Comparison of ENCODE assay signal across 1 cellular context in the genomic region with DNA sequence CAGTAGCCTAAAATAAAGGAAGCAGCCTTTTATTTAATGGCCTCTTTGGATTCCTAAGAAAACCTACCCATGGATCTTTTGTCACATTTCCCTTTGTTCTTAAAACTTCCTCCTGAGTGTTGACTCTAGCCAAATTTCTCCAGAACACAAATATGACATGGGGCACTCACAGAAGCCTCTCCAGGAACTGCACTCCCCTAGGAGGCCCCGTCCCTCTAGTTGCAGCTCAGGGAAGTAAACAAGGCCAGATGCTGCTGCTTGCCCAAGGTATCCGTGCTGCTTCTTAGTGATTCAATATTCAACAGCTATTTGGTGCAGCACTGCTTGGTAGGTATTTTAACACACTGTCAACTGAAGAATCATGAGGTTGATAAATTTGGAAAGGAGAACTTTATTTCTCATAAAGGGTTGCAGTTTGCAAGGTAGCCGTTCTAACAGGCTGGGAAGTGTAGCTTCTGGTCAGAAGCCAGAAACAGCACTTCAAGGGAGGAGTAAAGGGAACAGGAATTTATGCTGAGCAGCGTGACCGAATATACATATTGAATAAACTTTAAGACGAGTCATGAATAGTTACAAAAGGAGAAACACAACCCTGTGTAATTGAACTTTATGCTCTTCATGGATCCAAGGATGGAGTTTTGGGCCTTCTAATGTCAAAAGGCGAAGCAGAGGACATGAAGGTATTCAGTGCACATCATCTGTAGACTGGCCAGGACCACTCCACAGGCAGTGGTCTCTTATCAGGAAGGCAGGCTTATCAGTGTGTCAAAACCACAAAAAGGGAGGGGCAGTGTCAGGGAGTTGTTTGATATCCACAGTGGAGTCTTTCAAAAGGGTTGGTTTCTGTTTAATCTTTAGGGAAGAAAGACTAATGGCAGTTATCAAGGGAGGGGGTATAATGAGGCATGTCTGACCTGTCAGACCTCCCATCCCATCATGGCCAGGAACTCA.
TF ChIP-seq lines count a peak whose summit lies in the region.

No MANE protein-coding gene starts in this region.

TF ChIP-seq in K562, 482 proteins besides CTCF, POLR2A, EP300 and RAD21 (continued from another document and continues in another):
- TF ChIP-seq CHD4 (IDR thresholded peaks at IDR 0.05; ENCODE audit: insufficient read depth, insufficient replicate concordance, low read depth, low read length, poor library complexity, severe bottlenecking) (no peak), MTA3 (IDR thresholded peaks at IDR 0.05; ENCODE audit: borderline replicate concordance) (no peak; the same call in 1 of the 2 replicates), ZZZ3 (IDR thresholded peaks at IDR 0.05) (no peak), SP1 (CRISPR knock-in tag; IDR thresholded peaks at IDR 0.05) (no peak), BCOR (IDR thresholded peaks at IDR 0.05) (no peak), KAT2B (IDR thresholded peaks at IDR 0.05; ENCODE audit: low read depth, low read length) (no peak), TBL1XR1 (IDR thresholded peaks at IDR 0.05; ENCODE audit: low read length in 2 of 2) (peak in 1 of 2 experiments; percentile 69; a peak in 1 of 4 replicates), KDM4B (IDR thresholded peaks at IDR 0.05; ENCODE audit: borderline replicate concordance in 2 of 2, low read depth in 1 of 2) (no peak), EZH2 (IDR thresholded peaks at IDR 0.05; ENCODE audit: borderline replicate concordance, low read depth, low read length) (no peak), KAT8 (IDR thresholded peaks at IDR 0.05; ENCODE audit: low read depth) (no peak), PTBP1 (IDR thresholded peaks at IDR 0.05; ENCODE audit: low read depth, low read length) (no peak), ZNF586 (CRISPR knock-in tag; conservative IDR thresholded peaks at IDR 0.05) (no peak), FOXK2 (conservative IDR thresholded peaks at IDR 0.05 in 1 of 2, IDR thresholded peaks at IDR 0.05 in 1 of 2; ENCODE audit: low read depth in 2 of 2) (peak; percentile 92 to 95), ZSCAN29 (IDR thresholded peaks at IDR 0.05) (no peak), PTRF (tag; IDR thresholded peaks at IDR 0.05) (no peak), HSF4 (CRISPR knock-in tag; IDR thresholded peaks at IDR 0.05; ENCODE audit: borderline replicate concordance) (no peak), NR3C1 (CRISPR knock-in tag; IDR thresholded peaks at IDR 0.05) (no peak), HDAC3 (IDR thresholded peaks at IDR 0.05; ENCODE audit: borderline replicate concordance, partially characterized antibody) (no peak), TEAD4 (IDR thresholded peaks at IDR 0.05; ENCODE audit: low read length) (peak; percentile 54; the same call in 1 of the 2 replicates), TEAD4 (CRISPR knock-in tag; IDR thresholded peaks at IDR 0.05; ENCODE audit: borderline replicate concordance) (no peak), FOXJ3 (CRISPR knock-in tag; IDR thresholded peaks at IDR 0.05) (no peak), HEY1 (CRISPR knock-in tag; IDR thresholded peaks at IDR 0.05; ENCODE audit: borderline replicate concordance) (0 out of 2 replicates have a peak, but pooled peaks have one; percentile 11), SAFB (IDR thresholded peaks at IDR 0.05; ENCODE audit: borderline replicate concordance, low read depth, low read length) (no peak), DACH1 (IDR thresholded peaks at IDR 0.05; ENCODE audit: partially characterized antibody) (no peak), ELF1 (tag; IDR thresholded peaks at IDR 0.05) (no peak), PPARD (CRISPR knock-in tag; IDR thresholded peaks at IDR 0.05) (no peak), TSC22D4 (tag; IDR thresholded peaks at IDR 0.05) (no peak), RBM17 (IDR thresholded peaks at IDR 0.05; ENCODE audit: borderline replicate concordance, low read depth, low read length) (no peak)
- TF ChIP-seq, protein P1, sequence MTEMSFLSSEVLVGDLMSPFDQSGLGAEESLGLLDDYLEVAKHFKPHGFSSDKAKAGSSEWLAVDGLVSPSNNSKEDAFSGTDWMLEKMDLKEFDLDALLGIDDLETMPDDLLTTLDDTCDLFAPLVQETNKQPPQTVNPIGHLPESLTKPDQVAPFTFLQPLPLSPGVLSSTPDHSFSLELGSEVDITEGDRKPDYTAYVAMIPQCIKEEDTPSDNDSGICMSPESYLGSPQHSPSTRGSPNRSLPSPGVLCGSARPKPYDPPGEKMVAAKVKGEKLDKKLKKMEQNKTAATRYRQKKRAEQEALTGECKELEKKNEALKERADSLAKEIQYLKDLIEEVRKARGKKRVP (CRISPR knock-in tag; IDR thresholded peaks at IDR 0.05) = no peak
- TF ChIP-seq, protein P2, sequence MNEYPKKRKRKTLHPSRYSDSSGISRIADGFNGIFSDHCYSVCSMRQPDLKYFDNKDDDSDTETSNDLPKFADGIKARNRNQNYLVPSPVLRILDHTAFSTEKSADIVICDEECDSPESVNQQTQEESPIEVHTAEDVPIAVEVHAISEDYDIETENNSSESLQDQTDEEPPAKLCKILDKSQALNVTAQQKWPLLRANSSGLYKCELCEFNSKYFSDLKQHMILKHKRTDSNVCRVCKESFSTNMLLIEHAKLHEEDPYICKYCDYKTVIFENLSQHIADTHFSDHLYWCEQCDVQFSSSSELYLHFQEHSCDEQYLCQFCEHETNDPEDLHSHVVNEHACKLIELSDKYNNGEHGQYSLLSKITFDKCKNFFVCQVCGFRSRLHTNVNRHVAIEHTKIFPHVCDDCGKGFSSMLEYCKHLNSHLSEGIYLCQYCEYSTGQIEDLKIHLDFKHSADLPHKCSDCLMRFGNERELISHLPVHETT (CRISPR knock-in tag; conservative IDR thresholded peaks at IDR 0.05 in 1 of 2, IDR thresholded peaks at IDR 0.05 in 1 of 2) = no peak; a peak in 1 of 4 replicates
- TF ChIP-seq, protein P3, sequence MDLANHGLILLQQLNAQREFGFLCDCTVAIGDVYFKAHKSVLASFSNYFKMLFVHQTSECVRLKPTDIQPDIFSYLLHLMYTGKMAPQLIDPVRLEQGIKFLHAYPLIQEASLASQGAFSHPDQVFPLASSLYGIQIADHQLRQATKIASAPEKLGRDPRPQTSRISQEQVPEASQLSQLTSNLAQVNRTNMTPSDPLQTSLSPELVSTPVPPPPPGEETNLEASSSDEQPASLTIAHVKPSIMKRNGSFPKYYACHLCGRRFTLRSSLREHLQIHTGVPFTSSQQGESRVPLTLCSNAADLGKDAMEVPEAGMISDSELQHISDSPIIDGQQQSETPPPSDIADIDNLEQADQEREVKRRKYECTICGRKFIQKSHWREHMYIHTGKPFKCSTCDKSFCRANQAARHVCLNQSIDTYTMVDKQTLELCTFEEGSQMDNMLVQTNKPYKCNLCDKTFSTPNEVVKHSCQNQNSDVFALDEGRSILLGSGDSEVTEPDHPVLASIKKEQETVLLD (IDR thresholded peaks at IDR 0.05) = no peak
- TF ChIP-seq, protein P4, sequence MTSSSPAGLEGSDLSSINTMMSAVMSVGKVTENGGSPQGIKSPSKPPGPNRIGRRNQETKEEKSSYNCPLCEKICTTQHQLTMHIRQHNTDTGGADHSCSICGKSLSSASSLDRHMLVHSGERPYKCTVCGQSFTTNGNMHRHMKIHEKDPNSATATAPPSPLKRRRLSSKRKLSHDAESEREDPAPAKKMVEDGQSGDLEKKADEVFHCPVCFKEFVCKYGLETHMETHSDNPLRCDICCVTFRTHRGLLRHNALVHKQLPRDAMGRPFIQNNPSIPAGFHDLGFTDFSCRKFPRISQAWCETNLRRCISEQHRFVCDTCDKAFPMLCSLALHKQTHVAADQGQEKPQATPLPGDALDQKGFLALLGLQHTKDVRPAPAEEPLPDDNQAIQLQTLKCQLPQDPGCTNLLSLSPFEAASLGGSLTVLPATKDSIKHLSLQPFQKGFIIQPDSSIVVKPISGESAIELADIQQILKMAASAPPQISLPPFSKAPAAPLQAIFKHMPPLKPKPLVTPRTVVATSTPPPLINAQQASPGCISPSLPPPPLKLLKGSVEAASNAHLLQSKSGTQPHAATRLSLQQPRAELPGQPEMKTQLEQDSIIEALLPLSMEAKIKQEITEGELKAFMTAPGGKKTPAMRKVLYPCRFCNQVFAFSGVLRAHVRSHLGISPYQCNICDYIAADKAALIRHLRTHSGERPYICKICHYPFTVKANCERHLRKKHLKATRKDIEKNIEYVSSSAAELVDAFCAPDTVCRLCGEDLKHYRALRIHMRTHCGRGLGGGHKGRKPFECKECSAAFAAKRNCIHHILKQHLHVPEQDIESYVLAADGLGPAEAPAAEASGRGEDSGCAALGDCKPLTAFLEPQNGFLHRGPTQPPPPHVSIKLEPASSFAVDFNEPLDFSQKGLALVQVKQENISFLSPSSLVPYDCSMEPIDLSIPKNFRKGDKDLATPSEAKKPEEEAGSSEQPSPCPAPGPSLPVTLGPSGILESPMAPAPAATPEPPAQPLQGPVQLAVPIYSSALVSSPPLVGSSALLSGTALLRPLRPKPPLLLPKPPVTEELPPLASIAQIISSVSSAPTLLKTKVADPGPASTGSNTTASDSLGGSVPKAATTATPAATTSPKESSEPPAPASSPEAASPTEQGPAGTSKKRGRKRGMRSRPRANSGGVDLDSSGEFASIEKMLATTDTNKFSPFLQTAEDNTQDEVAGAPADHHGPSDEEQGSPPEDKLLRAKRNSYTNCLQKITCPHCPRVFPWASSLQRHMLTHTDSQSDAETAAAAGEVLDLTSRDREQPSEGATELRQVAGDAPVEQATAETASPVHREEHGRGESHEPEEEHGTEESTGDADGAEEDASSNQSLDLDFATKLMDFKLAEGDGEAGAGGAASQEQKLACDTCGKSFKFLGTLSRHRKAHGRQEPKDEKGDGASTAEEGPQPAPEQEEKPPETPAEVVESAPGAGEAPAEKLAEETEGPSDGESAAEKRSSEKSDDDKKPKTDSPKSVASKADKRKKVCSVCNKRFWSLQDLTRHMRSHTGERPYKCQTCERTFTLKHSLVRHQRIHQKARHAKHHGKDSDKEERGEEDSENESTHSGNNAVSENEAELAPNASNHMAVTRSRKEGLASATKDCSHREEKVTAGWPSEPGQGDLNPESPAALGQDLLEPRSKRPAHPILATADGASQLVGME (CRISPR knock-in tag; IDR thresholded peaks at IDR 0.05) = 0 out of 2 replicates have a peak, but pooled peaks have one; percentile 61
- TF ChIP-seq, protein P5, sequence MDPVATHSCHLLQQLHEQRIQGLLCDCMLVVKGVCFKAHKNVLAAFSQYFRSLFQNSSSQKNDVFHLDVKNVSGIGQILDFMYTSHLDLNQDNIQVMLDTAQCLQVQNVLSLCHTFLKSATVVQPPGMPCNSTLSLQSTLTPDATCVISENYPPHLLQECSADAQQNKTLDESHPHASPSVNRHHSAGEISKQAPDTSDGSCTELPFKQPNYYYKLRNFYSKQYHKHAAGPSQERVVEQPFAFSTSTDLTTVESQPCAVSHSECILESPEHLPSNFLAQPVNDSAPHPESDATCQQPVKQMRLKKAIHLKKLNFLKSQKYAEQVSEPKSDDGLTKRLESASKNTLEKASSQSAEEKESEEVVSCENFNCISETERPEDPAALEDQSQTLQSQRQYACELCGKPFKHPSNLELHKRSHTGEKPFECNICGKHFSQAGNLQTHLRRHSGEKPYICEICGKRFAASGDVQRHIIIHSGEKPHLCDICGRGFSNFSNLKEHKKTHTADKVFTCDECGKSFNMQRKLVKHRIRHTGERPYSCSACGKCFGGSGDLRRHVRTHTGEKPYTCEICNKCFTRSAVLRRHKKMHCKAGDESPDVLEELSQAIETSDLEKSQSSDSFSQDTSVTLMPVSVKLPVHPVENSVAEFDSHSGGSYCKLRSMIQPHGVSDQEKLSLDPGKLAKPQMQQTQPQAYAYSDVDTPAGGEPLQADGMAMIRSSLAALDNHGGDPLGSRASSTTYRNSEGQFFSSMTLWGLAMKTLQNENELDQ (CRISPR knock-in tag; IDR thresholded peaks at IDR 0.05; ENCODE audit: borderline replicate concordance) = no peak
- TF ChIP-seq, protein P6, sequence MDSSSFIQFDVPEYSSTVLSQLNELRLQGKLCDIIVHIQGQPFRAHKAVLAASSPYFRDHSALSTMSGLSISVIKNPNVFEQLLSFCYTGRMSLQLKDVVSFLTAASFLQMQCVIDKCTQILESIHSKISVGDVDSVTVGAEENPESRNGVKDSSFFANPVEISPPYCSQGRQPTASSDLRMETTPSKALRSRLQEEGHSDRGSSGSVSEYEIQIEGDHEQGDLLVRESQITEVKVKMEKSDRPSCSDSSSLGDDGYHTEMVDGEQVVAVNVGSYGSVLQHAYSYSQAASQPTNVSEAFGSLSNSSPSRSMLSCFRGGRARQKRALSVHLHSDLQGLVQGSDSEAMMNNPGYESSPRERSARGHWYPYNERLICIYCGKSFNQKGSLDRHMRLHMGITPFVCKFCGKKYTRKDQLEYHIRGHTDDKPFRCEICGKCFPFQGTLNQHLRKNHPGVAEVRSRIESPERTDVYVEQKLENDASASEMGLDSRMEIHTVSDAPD (CRISPR knock-in tag; IDR thresholded peaks at IDR 0.05) = no peak
- TF ChIP-seq, protein P7, sequence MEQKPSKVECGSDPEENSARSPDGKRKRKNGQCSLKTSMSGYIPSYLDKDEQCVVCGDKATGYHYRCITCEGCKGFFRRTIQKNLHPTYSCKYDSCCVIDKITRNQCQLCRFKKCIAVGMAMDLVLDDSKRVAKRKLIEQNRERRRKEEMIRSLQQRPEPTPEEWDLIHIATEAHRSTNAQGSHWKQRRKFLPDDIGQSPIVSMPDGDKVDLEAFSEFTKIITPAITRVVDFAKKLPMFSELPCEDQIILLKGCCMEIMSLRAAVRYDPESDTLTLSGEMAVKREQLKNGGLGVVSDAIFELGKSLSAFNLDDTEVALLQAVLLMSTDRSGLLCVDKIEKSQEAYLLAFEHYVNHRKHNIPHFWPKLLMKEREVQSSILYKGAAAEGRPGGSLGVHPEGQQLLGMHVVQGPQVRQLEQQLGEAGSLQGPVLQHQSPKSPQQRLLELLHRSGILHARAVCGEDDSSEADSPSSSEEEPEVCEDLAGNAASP (IDR thresholded peaks at IDR 0.05) = no peak
- TF ChIP-seq, protein P8, sequence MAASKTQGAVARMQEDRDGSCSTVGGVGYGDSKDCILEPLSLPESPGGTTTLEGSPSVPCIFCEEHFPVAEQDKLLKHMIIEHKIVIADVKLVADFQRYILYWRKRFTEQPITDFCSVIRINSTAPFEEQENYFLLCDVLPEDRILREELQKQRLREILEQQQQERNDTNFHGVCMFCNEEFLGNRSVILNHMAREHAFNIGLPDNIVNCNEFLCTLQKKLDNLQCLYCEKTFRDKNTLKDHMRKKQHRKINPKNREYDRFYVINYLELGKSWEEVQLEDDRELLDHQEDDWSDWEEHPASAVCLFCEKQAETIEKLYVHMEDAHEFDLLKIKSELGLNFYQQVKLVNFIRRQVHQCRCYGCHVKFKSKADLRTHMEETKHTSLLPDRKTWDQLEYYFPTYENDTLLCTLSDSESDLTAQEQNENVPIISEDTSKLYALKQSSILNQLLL (CRISPR knock-in tag; IDR thresholded peaks at IDR 0.05; ENCODE audit: borderline replicate concordance) = no peak
- TF ChIP-seq, protein P9, sequence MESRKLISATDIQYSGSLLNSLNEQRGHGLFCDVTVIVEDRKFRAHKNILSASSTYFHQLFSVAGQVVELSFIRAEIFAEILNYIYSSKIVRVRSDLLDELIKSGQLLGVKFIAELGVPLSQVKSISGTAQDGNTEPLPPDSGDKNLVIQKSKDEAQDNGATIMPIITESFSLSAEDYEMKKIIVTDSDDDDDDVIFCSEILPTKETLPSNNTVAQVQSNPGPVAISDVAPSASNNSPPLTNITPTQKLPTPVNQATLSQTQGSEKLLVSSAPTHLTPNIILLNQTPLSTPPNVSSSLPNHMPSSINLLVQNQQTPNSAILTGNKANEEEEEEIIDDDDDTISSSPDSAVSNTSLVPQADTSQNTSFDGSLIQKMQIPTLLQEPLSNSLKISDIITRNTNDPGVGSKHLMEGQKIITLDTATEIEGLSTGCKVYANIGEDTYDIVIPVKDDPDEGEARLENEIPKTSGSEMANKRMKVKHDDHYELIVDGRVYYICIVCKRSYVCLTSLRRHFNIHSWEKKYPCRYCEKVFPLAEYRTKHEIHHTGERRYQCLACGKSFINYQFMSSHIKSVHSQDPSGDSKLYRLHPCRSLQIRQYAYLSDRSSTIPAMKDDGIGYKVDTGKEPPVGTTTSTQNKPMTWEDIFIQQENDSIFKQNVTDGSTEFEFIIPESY (CRISPR knock-in tag; IDR thresholded peaks at IDR 0.05) = no peak
